In genomic region chr4:164945146-164945545, GRCh38 we compare ENCODE assay signal across 19 cellular contexts. TPM values are rescaled to one million over a fixed set of nuclear protein-coding genes. Genes with fewer than 3 reads are reported as not detected.
DNase-seq lines count a peak whose midpoint lies in the region; ATAC-seq, FAIRE-seq and TF ChIP-seq lines count a peak whose summit lies in the region.
"Had no signal": no experiment of that assay in that cellular context is flagged by ENCODE, and none has a peak within 500 bp of the region (broad histone marks: within the 10 kb centered on the region; RNA-seq: fewer than 3 reads in every experiment).

No MANE protein-coding gene starts in this region.

- H4K5ac ChIP-seq in H1 (ENCODE audit: insufficient read length, low read depth, low read length), result no peak overlapping the region

- no TSS peak for BruUV-seq in mammary epithelial cell (replicated peaks; lab: Mats Ljungman, UMichigan)

- in situ Hi-C loops in mammary epithelial cell (cut with MboI; ENCODE audit: low sequenced_read_pairs in 2 of 2), result no loop called here

- no peak overlapping the region for H3K4me3 Mint-ChIP-seq in T-cell
- H3K4me3 Mint-ChIP-seq: CD4-positive, alpha-beta T cell had no signal

- H2AFZ ChIP-seq in mammary epithelial cell (ENCODE audit: low read depth, low read length), result peak overlapping the region; percentile 62
- H2AFZ ChIP-seq in H1 (ENCODE audit: low read length), result peak overlapping the region; percentile 67; the same call in 1 of the 2 replicates
- H2AFZ ChIP-seq in neuronal stem cell (ENCODE audit: low read length), result peak overlapping the region; percentile 46

- H3K9ac ChIP-seq in mammary epithelial cell (ENCODE audit: insufficient read depth, low read length) (no peak overlapping the region), H1 (replicated peaks in 1 of 4; ENCODE audit: extremely low read depth in 1 of 4, low read depth in 3 of 4, low read length in 3 of 4) (no peak overlapping the region), neuronal stem cell (ENCODE audit: low read depth, low read length, poor library complexity) (no peak overlapping the region)

- no peak overlapping the region for H2BK20ac ChIP-seq in H1 (ENCODE audit: low read length)

- TF ChIP-seq EP300 in H1 (IDR thresholded peaks at IDR 0.05; ENCODE audit: borderline replicate concordance in 1 of 2, low read depth in 2 of 2, low read length in 2 of 2), result no peak

- no peak overlapping the region for H2BK5ac ChIP-seq in H1 (ENCODE audit: low read depth, low read length)
- H2BK5ac ChIP-seq in neuronal stem cell (ENCODE audit: low read length), result no peak overlapping the region

- CTCF ChIA-PET in mammary epithelial cell (lab: Charles Lee; ENCODE audit: low non-redundant PET), result no interaction called here
- CTCF ChIA-PET in H1 (lab: Charles Lee; ENCODE audit: partially characterized antibody), result interaction anchor here (0.6 to 2.8 kb wide), 6 partner anchors 9 to 480 kb away, joined by 3 to 25 read pairs (median 4); no protein-coding TSS in a partner anchor
- CTCF ChIA-PET in T-cell (lab: Charles Lee), result no interaction called here

- 2% methylated on average over 3 of the region's 5 CpGs for WGBS in mammary epithelial cell (ENCODE audit: low coverage, missing lambda C conversion rate)
- 87% methylated on average over 5 of the region's 5 CpGs; no CpG with 5 or more reads in 1 of the 2 experiments for WGBS in H1 (ENCODE audit: extremely low coverage in 1 of 2, insufficient coverage in 1 of 2, insufficient read length in 1 of 2, insufficient replicate concordance in 2 of 2, low coverage in 1 of 2, low lambda C conversion rate in 2 of 2, missing lambda C conversion rate in 1 of 2), 2 experiments
- no CpG with 5 or more reads among the region's 5 CpGs for WGBS in neuronal stem cell (ENCODE audit: extremely low coverage in 2 of 2, insufficient read length in 2 of 2, insufficient replicate concordance in 1 of 2), 2 donors
- WGBS in adrenal gland, 4 donors, result 57 to 72% (median 60%) methylated on average over 5 of the region's 5 CpGs

- H3K36me3 Mint-ChIP-seq in T-cell, result no peaks in the 10 kb centered on the region

- dilution Hi-C loops in mammary epithelial cell (cut with HindIII; ENCODE audit: low sequenced_read_pairs), result no loop called here

- no peaks in the 10 kb centered on the region for H3K4me1 ChIP-seq in mammary epithelial cell (ENCODE audit: insufficient read depth, low read length)
- no peaks in the 10 kb centered on the region for H3K4me1 ChIP-seq in breast epithelium
- no peaks in the 10 kb centered on the region for H3K4me1 ChIP-seq in H1 (replicated peaks in 1 of 4; ENCODE audit: control insufficient read depth in 3 of 4, insufficient read depth in 4 of 4, low read length in 3 of 4)
- H3K4me1 ChIP-seq in neuronal stem cell (ENCODE audit: control insufficient read depth in 2 of 2, insufficient read depth in 1 of 2, low read depth in 1 of 2, low read length in 2 of 2), result peaks cover 0 to 5% of the 10 kb centered on the region in 2 donors
- H3K4me1 ChIP-seq in adrenal gland (replicated peaks in 1 of 2), result no peaks in the 10 kb centered on the region
- H3K4me1 ChIP-seq: A549, Caco-2 had no signal

- H2BK120ac ChIP-seq in H1 (replicated peaks; ENCODE audit: low read depth, low read length) (no peak overlapping the region), neuronal stem cell (ENCODE audit: low read depth, low read length) (no peak overlapping the region)

- FAIRE-seq in H1 (lab: Jason Lieb, UNC) (no peak), RCC 7860 (lab: Jason Lieb, UNC) (no peak)
- FAIRE-seq: A549, D721Med, G401.6, GM12891 had no signal

- H2AK5ac ChIP-seq in H1 (ENCODE audit: low read depth, low read length) (no peak overlapping the region), neuronal stem cell (ENCODE audit: low read depth, low read length) (no peak overlapping the region)

- no peak for TF ChIP-seq CTCF in mammary epithelial cell (conservative IDR thresholded peaks at IDR 0.05 in 1 of 2, IDR thresholded peaks at IDR 0.05 in 1 of 2; ENCODE audit: extremely low read depth in 1 of 2, insufficient read depth in 1 of 2, low read depth in 1 of 2, low read length in 2 of 2)
- TF ChIP-seq CTCF in breast epithelium (IDR thresholded peaks at IDR 0.05), result no peak
- TF ChIP-seq CTCF in H1 (IDR thresholded peaks at IDR 0.05; ENCODE audit: control extremely low read depth in 1 of 3, insufficient read depth in 1 of 3, low read depth in 1 of 3, low read length in 3 of 3), result no peak
- TF ChIP-seq CTCF in adrenal gland (IDR thresholded peaks at IDR 0.05), result no peak

- no peak overlapping the region for H2BK15ac ChIP-seq in H1 (ENCODE audit: low read length)
- H2BK15ac ChIP-seq in neuronal stem cell (ENCODE audit: low read length), result no peak overlapping the region

- H4K8ac ChIP-seq in H1 (ENCODE audit: extremely low read depth, insufficient read depth, low read length) (no peak overlapping the region), neuronal stem cell (ENCODE audit: low read depth, low read length) (no peak overlapping the region)

- no peaks in the 10 kb centered on the region for H3K23me2 ChIP-seq in H1 (ENCODE audit: low read depth, low read length)

- POLR2A ChIA-PET in H1 (lab: Charles Lee; ENCODE audit: partially characterized antibody), result no interaction called here
- POLR2A ChIA-PET in T-cell (lab: Charles Lee), result no interaction called here

- no peaks in the 10 kb centered on the region for H3K9me3 Mint-ChIP-seq in T-cell
- H3K9me3 Mint-ChIP-seq: CD4-positive, alpha-beta T cell had no signal

- ATAC-seq in T-cell (replicated peaks in 1 of 4), result no peak
- ATAC-seq: A549 had no signal

- intact Hi-C loops in mammary epithelial cell (cut with micrococcal nuclease) (no loop called here), breast epithelium (cut with DNase I; ENCODE audit: low total_unique reads) (no loop called here), adrenal gland (cut with DNase I) (no loop called here)

- no peak overlapping the region for H3K4ac ChIP-seq in H1 (replicated peaks; ENCODE audit: insufficient read length, low read depth, low read length)
- H3K4ac ChIP-seq in neuronal stem cell (ENCODE audit: low read length), result no peak overlapping the region

- H3K79me1 ChIP-seq in H1 (ENCODE audit: low read depth, low read length) (no peaks in the 10 kb centered on the region), neuronal stem cell (ENCODE audit: low read depth, low read length) (no peaks in the 10 kb centered on the region)

- H3K4me2 ChIP-seq in mammary epithelial cell (ENCODE audit: insufficient read depth, low read depth, low read length) (no peak overlapping the region), H1 (ENCODE audit: insufficient read depth in 1 of 2, low read depth in 2 of 2, low read length in 2 of 2) (no peak overlapping the region), neuronal stem cell (ENCODE audit: insufficient read depth, low read length, poor library complexity, severe bottlenecking) (no peak overlapping the region)
- H3K4me2 ChIP-seq: A549 had no signal

- H3K27me3 ChIP-seq in mammary epithelial cell (ENCODE audit: insufficient read depth, low read length), result no peaks in the 10 kb centered on the region
- no peaks in the 10 kb centered on the region for H3K27me3 ChIP-seq in breast epithelium
- no peaks in the 10 kb centered on the region for H3K27me3 ChIP-seq in H1 (replicated peaks in 1 of 4; ENCODE audit: control insufficient read depth in 3 of 4, extremely low read depth in 1 of 4, insufficient read depth in 3 of 4, low read length in 3 of 4)
- H3K27me3 ChIP-seq in neuronal stem cell (ENCODE audit: control insufficient read depth in 3 of 3, insufficient read depth in 3 of 3, low read depth in 1 of 3, low read length in 3 of 3), result peaks cover 0 to 6% (median 0%) of the 10 kb centered on the region in 3 experiments
- H3K27me3 ChIP-seq in adrenal gland, result no peaks in the 10 kb centered on the region

- DNase-seq in mammary epithelial cell, result no peak
- DNase-seq in breast epithelium (ENCODE audit: low spot score in 2 of 2), result no peak
- no peak for DNase-seq in H1 (ENCODE audit: low read depth in 1 of 2, low spot score in 2 of 2)
- no peak for DNase-seq in neuronal stem cell (ENCODE audit: low spot score)
- DNase-seq in T-cell, result no peak
- no peak for DNase-seq in adrenal gland
- DNase-seq in RCC 7860 (ENCODE audit: low spot score), result no peak
- DNase-seq: AML-193; Caco-2; CD4-positive, alpha-beta T cell; HCEC 1CT had no signal

- TF ChIP-seq POLR2A in breast epithelium (IDR thresholded peaks at IDR 0.05), result no peak
- TF ChIP-seq POLR2A in H1 (IDR thresholded peaks at IDR 0.05; ENCODE audit: control extremely low read depth in 1 of 2, low read depth in 2 of 2, low read length in 2 of 2), result no peak
- TF ChIP-seq POLR2A in adrenal gland (IDR thresholded peaks at IDR 0.05), result no peak

- no peaks in the 10 kb centered on the region for H3K4me1 Mint-ChIP-seq in T-cell

- no peak overlapping the region for H4K91ac ChIP-seq in H1 (replicated peaks; ENCODE audit: insufficient read length, low read length)
- no peak overlapping the region for H4K91ac ChIP-seq in neuronal stem cell (ENCODE audit: low read depth, low read length, poor library complexity)

- H3K56ac ChIP-seq in H1 (replicated peaks; ENCODE audit: insufficient read length, low read depth, low read length), result no peak overlapping the region

- no peak overlapping the region for H2BK12ac ChIP-seq in H1 (ENCODE audit: low read depth, low read length)
- no peak overlapping the region for H2BK12ac ChIP-seq in neuronal stem cell (ENCODE audit: low read length)

- no peak overlapping the region for H3K4me3 ChIP-seq in mammary epithelial cell (replicated peaks in 1 of 3; ENCODE audit: insufficient read depth in 1 of 3, low read depth in 2 of 3, low read length in 3 of 3)
- no peak overlapping the region for H3K4me3 ChIP-seq in breast epithelium
- H3K4me3 ChIP-seq in H1 (ENCODE audit: extremely low read depth in 1 of 4, insufficient read depth in 2 of 4, low read depth in 3 of 4, low read length in 4 of 4), result no peak overlapping the region
- H3K4me3 ChIP-seq in neuronal stem cell (ENCODE audit: low read length in 2 of 2), result no peak overlapping the region
- no peak overlapping the region for H3K4me3 ChIP-seq in adrenal gland
- H3K4me3 ChIP-seq: A549 had no signal

- H4K20me1 ChIP-seq in mammary epithelial cell (ENCODE audit: insufficient read depth, low read length) (no peaks in the 10 kb centered on the region), H1 (replicated peaks in 1 of 2; ENCODE audit: control insufficient read depth in 1 of 2, insufficient read depth in 2 of 2, low read length in 2 of 2) (no peaks in the 10 kb centered on the region)

- H3K79me2 ChIP-seq in mammary epithelial cell (ENCODE audit: insufficient read depth, low read length) (no peaks in the 10 kb centered on the region), H1 (ENCODE audit: control insufficient read depth in 1 of 2, insufficient read depth in 2 of 2, low read length in 2 of 2) (no peaks in the 10 kb centered on the region)

- no peak for TF ChIP-seq RAD21 in H1 (IDR thresholded peaks at IDR 0.05 in 1 of 2, conservative IDR thresholded peaks at IDR 0.05 in 1 of 2; ENCODE audit: low read depth in 2 of 2, low read length in 2 of 2)

- H3K27me3 Mint-ChIP-seq in T-cell, result peaks cover 30 to 41% of the 10 kb centered on the region in 2 donors

- H3K14ac ChIP-seq in H1 (ENCODE audit: insufficient read length), result no peak overlapping the region
- H3K14ac ChIP-seq in neuronal stem cell (ENCODE audit: low read length), result no peak overlapping the region

- H3K23ac ChIP-seq in H1 (ENCODE audit: insufficient read length), result no peak overlapping the region
- H3K23ac ChIP-seq in neuronal stem cell (ENCODE audit: low read depth, low read length, poor library complexity), result no peak overlapping the region

- H3K9me3 ChIP-seq in mammary epithelial cell (replicated peaks; ENCODE audit: insufficient read depth, low read length) (no peaks in the 10 kb centered on the region), breast epithelium (no peaks in the 10 kb centered on the region), H1 (ENCODE audit: insufficient read depth in 2 of 2, low read depth in 1 of 2, low read length in 1 of 2) (no peaks in the 10 kb centered on the region), neuronal stem cell (replicated peaks in 1 of 2; ENCODE audit: control insufficient read depth in 2 of 2, insufficient read depth in 1 of 2, low read depth in 1 of 2, low read length in 2 of 2) (no peaks in the 10 kb centered on the region), adrenal gland (replicated peaks in 1 of 3) (no peaks in the 10 kb centered on the region)
- H3K9me3 ChIP-seq: A549, Caco-2 had no signal

- H3K18ac ChIP-seq in H1 (ENCODE audit: extremely low read depth, low read length) (no peak overlapping the region), neuronal stem cell (ENCODE audit: low read length) (no peak overlapping the region)

- H3K27ac ChIP-seq in mammary epithelial cell (ENCODE audit: insufficient read depth, low read depth, low read length), result no peak overlapping the region
- H3K27ac ChIP-seq in breast epithelium, result no peak overlapping the region
- H3K27ac ChIP-seq in H1 (ENCODE audit: low read depth, low read length), result no peak overlapping the region
- no peak overlapping the region for H3K27ac ChIP-seq in neuronal stem cell (replicated peaks; ENCODE audit: low read length)
- no peak overlapping the region for H3K27ac ChIP-seq in adrenal gland
- H3K27ac ChIP-seq: 22Rv1, A549, C4-2B had no signal

- H3K27ac Mint-ChIP-seq in T-cell, result no peak overlapping the region
- H3K27ac Mint-ChIP-seq: CD4-positive, alpha-beta T cell had no signal

- H3K36me3 ChIP-seq in mammary epithelial cell (ENCODE audit: insufficient read depth, low read length) (no peaks in the 10 kb centered on the region), breast epithelium (no peaks in the 10 kb centered on the region), H1 (ENCODE audit: control insufficient read depth in 2 of 4, insufficient read depth in 4 of 4, low read length in 3 of 4) (no peaks in the 10 kb centered on the region), neuronal stem cell (replicated peaks in 1 of 2; ENCODE audit: control insufficient read depth in 2 of 2, insufficient read depth in 2 of 2, low read length in 2 of 2) (no peaks in the 10 kb centered on the region), adrenal gland (replicated peaks in 1 of 2) (no peaks in the 10 kb centered on the region)

RNA-seq across cellular contexts. Expression of gene TRIM61, which starts 32.3 kb away (rescaled TPM):
- not detected for total RNA-seq in mammary epithelial cell
- not detected for polyA plus RNA-seq in mammary epithelial cell
- not detected for polyA minus RNA-seq in mammary epithelial cell
- under 1 TPM; 0.33 to 0.96 (median 0.44) TPM for total RNA-seq in breast epithelium
- total RNA-seq in H1 (2021; fragmentation: NEBNext Ultra II Directional; extraction: Animal tissue kit (Norgen Biotek cat#: 25700)), result 4.1 and 5.0 TPM in 2 replicates
- 0.05 and 0.18 TPM in 2 replicates for polyA plus RNA-seq in H1 (2011; rRNA removed)
- polyA plus RNA-seq in H1 (2011; cell fraction: cytosol; rRNA removed), result 0.18 TPM
- polyA plus RNA-seq in H1 (2011; cell fraction: nucleus; rRNA removed), result 0.07 TPM
- polyA plus RNA-seq in H1 (2012, experiment 1 of 2), result 0.23 to 0.46 TPM (median 0.41 TPM) in 4 replicates
- not detected for polyA plus RNA-seq in H1 (2012, experiment 2 of 2)
- 3.1 TPM for polyA plus RNA-seq in H1 (2013, experiment 1 of 2)
- 3.6 TPM for polyA plus RNA-seq in H1 (2013, experiment 2 of 2)
- polyA minus RNA-seq in H1 (2011; rRNA and poly(A)+ RNA removed), result 0.93 and 1.2 TPM in 2 replicates
- polyA minus RNA-seq in H1 (2011; cell fraction: cytosol; rRNA and poly(A)+ RNA removed), result not detected
- polyA minus RNA-seq in H1 (2011; cell fraction: nucleus; rRNA and poly(A)+ RNA removed), result 0.70 TPM
- 3.2 TPM for polyA plus RNA-seq in neuronal stem cell (2013, experiment 1 of 2)
- 3.0 TPM for polyA plus RNA-seq in neuronal stem cell (2013, experiment 2 of 2)
- total RNA-seq in T-cell, result 1 to 10 TPM in 2 of 5 donors, under 1 TPM in 3; 0.38 to 1.9 (median 0.79) TPM
- total RNA-seq in adrenal gland, result 1 to 10 TPM in 7 of 8 donors, under 1 TPM in 1; 0.57 to 7.6 (median 2.9) TPM
- 1 to 10 TPM; 1.4 to 2.7 (median 1.5) TPM for polyA plus RNA-seq in adrenal gland
- total RNA-seq: Caco-2, H4, HT-29 had no signal
- polyA plus RNA-seq: A549 had no signal
